Comparison of ENCODE assay signal across 20 cellular contexts in genomic region chr16:24930440-24930839, GRCh38.
"Had no signal": no experiment of that assay in that cellular context is flagged by ENCODE, and none has a peak within 500 bp of the region (broad histone marks: within the 10 kb centered on the region; RNA-seq: fewer than 3 reads in every experiment).

No MANE protein-coding gene starts in this region.

- H3K4me1 ChIP-seq: gastrocnemius medialis, heart right ventricle, parathyroid adenoma, prostate gland, spleen, stomach, transverse colon had no signal

- FAIRE-seq: islet of Langerhans had no signal

- ATAC-seq: gastrocnemius medialis, left lobe of liver, sciatic nerve had no signal

- H3K9ac ChIP-seq: parathyroid adenoma had no signal

- H2AFZ ChIP-seq: parathyroid adenoma had no signal

- DNase-seq: erythroblast; gastrocnemius medialis; heart right ventricle; hypothalamus; kidney glomerular epithelial cell; mammary epithelial cell; spleen; stimulated activated CD4-positive, alpha-beta T cell treated with anti-CD3 and anti-CD28 coated beads, Interleukin-15, amount 100 ng/mL, for 24 hours; stimulated activated CD4-positive, alpha-beta T cell treated with anti-CD3 and anti-CD28 coated beads, Interleukin-1b, Interleukin-23, amount 100 ng/mL, for 48 hours; stimulated activated CD4-positive, alpha-beta T cell treated with anti-CD3 and anti-CD28 coated beads, Interleukin-4, amount 100 ng/mL, for 4 hours; stimulated activated naive CD4-positive, alpha-beta T cell; stomach; substantia nigra; transverse colon had no signal

- H3K4me3 ChIP-seq: gastrocnemius medialis, heart right ventricle, prostate gland, spleen, stomach, thoracic aorta, transverse colon had no signal

- H3K27me3 ChIP-seq: gastrocnemius medialis, heart right ventricle, spleen, stomach, transverse colon had no signal

- H3K79me2 ChIP-seq: parathyroid adenoma had no signal

- H3K9me3 ChIP-seq: gastrocnemius medialis, heart right ventricle, prostate gland, spleen, stomach, thoracic aorta, transverse colon had no signal

- H3K27ac ChIP-seq: gastrocnemius medialis, heart right ventricle, parathyroid adenoma, prostate gland, spleen, stomach, thoracic aorta, transverse colon had no signal
